In the genomic region with DNA sequence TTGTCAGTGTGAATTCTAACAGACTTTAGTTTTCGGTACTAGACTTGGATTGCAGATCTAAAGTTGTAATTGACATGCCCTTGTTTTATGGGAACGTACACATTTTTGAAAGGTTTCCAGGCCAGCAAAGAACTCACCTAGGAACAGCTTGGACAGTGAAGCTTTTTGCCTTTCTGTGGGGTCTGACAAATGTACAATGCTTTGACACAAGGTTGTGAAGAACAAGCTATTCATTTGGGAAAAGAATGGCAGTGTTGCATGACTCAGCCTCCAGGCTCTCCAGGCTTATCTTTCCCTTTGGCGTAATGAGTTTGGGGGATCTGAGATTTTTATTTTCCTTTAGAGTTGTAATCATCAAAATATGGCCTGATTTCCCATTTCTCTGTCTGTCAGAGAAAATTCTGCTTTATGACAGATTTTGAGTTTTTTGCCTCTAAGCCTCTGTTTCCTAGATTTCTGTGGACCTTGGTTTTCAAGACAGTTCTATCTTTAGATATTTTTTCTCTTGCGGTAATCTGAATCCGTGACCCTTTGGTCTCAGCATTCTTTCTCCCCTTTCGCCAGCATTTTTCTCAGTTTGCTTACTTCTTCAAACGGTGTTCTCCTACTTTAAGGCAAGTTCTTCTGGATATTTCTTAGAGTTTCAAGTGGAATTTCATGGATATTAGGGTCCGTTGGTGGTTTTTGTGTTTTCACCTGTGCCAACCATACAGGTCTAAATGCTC, we compare ENCODE assay signal across 1 cellular context.
TF ChIP-seq lines count a peak whose summit lies in the region.

No MANE protein-coding gene starts in this region.

TF ChIP-seq in K562, 482 proteins besides CTCF, POLR2A, EP300 and RAD21 (continued from another document):
- TF ChIP-seq, protein P1, sequence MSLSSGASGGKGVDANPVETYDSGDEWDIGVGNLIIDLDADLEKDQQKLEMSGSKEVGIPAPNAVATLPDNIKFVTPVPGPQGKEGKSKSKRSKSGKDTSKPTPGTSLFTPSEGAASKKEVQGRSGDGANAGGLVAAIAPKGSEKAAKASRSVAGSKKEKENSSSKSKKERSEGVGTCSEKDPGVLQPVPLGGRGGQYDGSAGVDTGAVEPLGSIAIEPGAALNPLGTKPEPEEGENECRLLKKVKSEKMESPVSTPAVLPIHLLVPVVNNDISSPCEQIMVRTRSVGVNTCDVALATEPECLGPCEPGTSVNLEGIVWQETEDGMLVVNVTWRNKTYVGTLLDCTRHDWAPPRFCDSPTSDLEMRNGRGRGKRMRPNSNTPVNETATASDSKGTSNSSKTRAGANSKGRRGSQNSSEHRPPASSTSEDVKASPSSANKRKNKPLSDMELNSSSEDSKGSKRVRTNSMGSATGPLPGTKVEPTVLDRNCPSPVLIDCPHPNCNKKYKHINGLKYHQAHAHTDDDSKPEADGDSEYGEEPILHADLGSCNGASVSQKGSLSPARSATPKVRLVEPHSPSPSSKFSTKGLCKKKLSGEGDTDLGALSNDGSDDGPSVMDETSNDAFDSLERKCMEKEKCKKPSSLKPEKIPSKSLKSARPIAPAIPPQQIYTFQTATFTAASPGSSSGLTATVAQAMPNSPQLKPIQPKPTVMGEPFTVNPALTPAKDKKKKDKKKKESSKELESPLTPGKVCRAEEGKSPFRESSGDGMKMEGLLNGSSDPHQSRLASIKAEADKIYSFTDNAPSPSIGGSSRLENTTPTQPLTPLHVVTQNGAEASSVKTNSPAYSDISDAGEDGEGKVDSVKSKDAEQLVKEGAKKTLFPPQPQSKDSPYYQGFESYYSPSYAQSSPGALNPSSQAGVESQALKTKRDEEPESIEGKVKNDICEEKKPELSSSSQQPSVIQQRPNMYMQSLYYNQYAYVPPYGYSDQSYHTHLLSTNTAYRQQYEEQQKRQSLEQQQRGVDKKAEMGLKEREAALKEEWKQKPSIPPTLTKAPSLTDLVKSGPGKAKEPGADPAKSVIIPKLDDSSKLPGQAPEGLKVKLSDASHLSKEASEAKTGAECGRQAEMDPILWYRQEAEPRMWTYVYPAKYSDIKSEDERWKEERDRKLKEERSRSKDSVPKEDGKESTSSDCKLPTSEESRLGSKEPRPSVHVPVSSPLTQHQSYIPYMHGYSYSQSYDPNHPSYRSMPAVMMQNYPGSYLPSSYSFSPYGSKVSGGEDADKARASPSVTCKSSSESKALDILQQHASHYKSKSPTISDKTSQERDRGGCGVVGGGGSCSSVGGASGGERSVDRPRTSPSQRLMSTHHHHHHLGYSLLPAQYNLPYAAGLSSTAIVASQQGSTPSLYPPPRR (CRISPR knock-in tag; IDR thresholded peaks at IDR 0.05; ENCODE audit: borderline replicate concordance): no peak
- TF ChIP-seq, protein P2, sequence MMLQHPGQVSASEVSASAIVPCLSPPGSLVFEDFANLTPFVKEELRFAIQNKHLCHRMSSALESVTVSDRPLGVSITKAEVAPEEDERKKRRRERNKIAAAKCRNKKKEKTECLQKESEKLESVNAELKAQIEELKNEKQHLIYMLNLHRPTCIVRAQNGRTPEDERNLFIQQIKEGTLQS (IDR thresholded peaks at IDR 0.05): peak; percentile 8; the same call in 1 of the 2 replicates
- TF ChIP-seq, protein P2 (CRISPR knock-in tag; conservative IDR thresholded peaks at IDR 0.05): no peak
- peak in 1 of 2 experiments; percentile 29; a peak in 1 of 4 replicates for TF ChIP-seq KDM1A (IDR thresholded peaks at IDR 0.05)
- TF ChIP-seq MCM7 (IDR thresholded peaks at IDR 0.05): no peak
- no peak for TF ChIP-seq MECOM (CRISPR knock-in tag; IDR thresholded peaks at IDR 0.05)
- TF ChIP-seq MAFG (tag; conservative IDR thresholded peaks at IDR 0.05): 0 out of 2 replicates have a peak, but pooled peaks have one; percentile 29
